Comparison of ENCODE assay signal across 15 cellular contexts in genomic region chr17:4248504-4249277, GRCh38. TPM values are rescaled to one million over a fixed set of nuclear protein-coding genes. Genes with fewer than 3 reads are reported as not detected.
DNase-seq lines count a peak whose midpoint lies in the region; ATAC-seq, FAIRE-seq and TF ChIP-seq lines count a peak whose summit lies in the region.
"Had no signal": no experiment of that assay in that cellular context is flagged by ENCODE, and none has a peak within 500 bp of the region (broad histone marks: within the 10 kb centered on the region; RNA-seq: fewer than 3 reads in every experiment).

No MANE protein-coding gene starts in this region.

- H3K27me3 Mint-ChIP-seq in activated naive CD4-positive, alpha-beta T cell treated with anti-CD3 and anti-CD28 coated beads, Interleukin-2, amount 10 ng/mL, durations not matched to agents 7 days and 5 days: no peaks in the 10 kb centered on the region
- H3K27me3 Mint-ChIP-seq: B cell had no signal

- H3K36me3 Mint-ChIP-seq in activated naive CD4-positive, alpha-beta T cell treated with anti-CD3 and anti-CD28 coated beads, Interleukin-2, amount 10 ng/mL, durations not matched to agents 7 days and 5 days: peaks cover 10% of the 10 kb centered on the region

- ATAC-seq in body of pancreas: no peak
- no peak for ATAC-seq in HG02852 (IDR thresholded peaks at IDR 0.05; ENCODE audit: unreplicated experiment)

- H3K4me3 Mint-ChIP-seq in activated naive CD4-positive, alpha-beta T cell treated with anti-CD3 and anti-CD28 coated beads, Interleukin-2, amount 10 ng/mL, durations not matched to agents 7 days and 5 days: no peak overlapping the region
- H3K4me3 Mint-ChIP-seq: activated T-cell treated with anti-CD3 and anti-CD28 coated beads, Interleukin-2, amount 50 U/mL, for 4 hours; B cell had no signal

- TF ChIP-seq CTCF in body of pancreas (IDR thresholded peaks at IDR 0.05) (no peak), kidney (IDR thresholded peaks at IDR 0.05; ENCODE audit: borderline replicate concordance, extremely low read depth, insufficient read depth) (no peak)

- no peaks in the 10 kb centered on the region for H3K27me3 ChIP-seq in HUES48 (ENCODE audit: control insufficient read depth, insufficient read depth, low read length)
- H3K27me3 ChIP-seq in body of pancreas: no peaks in the 10 kb centered on the region
- H3K27me3 ChIP-seq in skeletal muscle tissue (ENCODE audit: control insufficient read depth in 3 of 3, insufficient read depth in 3 of 3, low read length in 3 of 3): no peaks in the 10 kb centered on the region
- H3K27me3 ChIP-seq in effector memory CD4-positive, alpha-beta T cell (replicated peaks; ENCODE audit: control insufficient read depth, insufficient read depth, low read length, poor library complexity, severe bottlenecking): no peaks in the 10 kb centered on the region

- no peak for FAIRE-seq in kidney (lab: Jason Lieb, UNC)

- H3K9me3 Mint-ChIP-seq in activated naive CD4-positive, alpha-beta T cell treated with anti-CD3 and anti-CD28 coated beads, Interleukin-2, amount 10 ng/mL, durations not matched to agents 7 days and 5 days: no peaks in the 10 kb centered on the region
- H3K9me3 Mint-ChIP-seq: activated T-cell treated with anti-CD3 and anti-CD28 coated beads, Interleukin-2, amount 50 U/mL, for 4 hours had no signal

- H3K4me1 ChIP-seq in HUES48 (ENCODE audit: control insufficient read depth, insufficient read depth, low read length): peaks cover 17% of the 10 kb centered on the region
- H3K4me1 ChIP-seq in body of pancreas: peaks cover 34% of the 10 kb centered on the region
- H3K4me1 ChIP-seq in kidney (ENCODE audit: control insufficient read depth in 1 of 2, insufficient read depth in 1 of 2, low read depth in 1 of 2, low read length in 2 of 2): peaks cover 7 to 12% of the 10 kb centered on the region in 2 donors
- H3K4me1 ChIP-seq in skeletal muscle tissue (ENCODE audit: control insufficient read depth in 3 of 3, insufficient read depth in 3 of 3, low read length in 3 of 3): peaks cover 23 to 35% (median 31%) of the 10 kb centered on the region in 3 donors
- peaks cover 3% of the 10 kb centered on the region for H3K4me1 ChIP-seq in effector memory CD4-positive, alpha-beta T cell (ENCODE audit: control insufficient read depth, insufficient read depth, low read length, poor library complexity, severe bottlenecking)

- no peak for TF ChIP-seq POLR2A in body of pancreas (IDR thresholded peaks at IDR 0.05)

- H3K36me3 ChIP-seq in HUES48 (ENCODE audit: control insufficient read depth, insufficient read depth, low read length) (peaks cover 8% of the 10 kb centered on the region), body of pancreas (replicated peaks in 1 of 2; ENCODE audit: insufficient read depth in 1 of 2, low read depth in 2 of 2) (no peaks in the 10 kb centered on the region), kidney (ENCODE audit: control insufficient read depth in 1 of 2, insufficient read depth in 2 of 2, low read length in 2 of 2) (no peaks in the 10 kb centered on the region), skeletal muscle tissue (ENCODE audit: control insufficient read depth in 3 of 3, insufficient read depth in 3 of 3, low read length in 3 of 3) (peaks cover 0 to 5% (median 4%) of the 10 kb centered on the region in 3 donors)
- no peaks in the 10 kb centered on the region for H3K36me3 ChIP-seq in effector memory CD4-positive, alpha-beta T cell (ENCODE audit: control insufficient read depth, insufficient read depth, low read length)

- H3K9ac ChIP-seq in HUES48 (ENCODE audit: low read depth, low read length) (no peak overlapping the region), kidney (ENCODE audit: low read length in 2 of 2) (peak overlapping the region in 1 of 2 donors; percentile 65), skeletal muscle tissue (ENCODE audit: low read depth in 1 of 3, low read length in 3 of 3) (peak overlapping the region in 2 of 3 donors; percentile 7 to 16)
- H3K9ac ChIP-seq: KMS-11, parathyroid adenoma had no signal

- H3K27ac ChIP-seq in HUES48 (ENCODE audit: low read depth, low read length) (peak overlapping the region; percentile 46), body of pancreas (peak overlapping the region; percentile 60 to 72 (median 68)), kidney (ENCODE audit: low read depth in 2 of 2, low read length in 2 of 2) (peak overlapping the region; percentile 80 to 86), skeletal muscle tissue (ENCODE audit: low read depth, low read length) (no peak overlapping the region)
- no peak overlapping the region for H3K27ac ChIP-seq in effector memory CD4-positive, alpha-beta T cell (ENCODE audit: insufficient read depth, low read length, poor library complexity, severe bottlenecking)
- H3K27ac ChIP-seq: KMS-11, parathyroid adenoma, SK-N-MC had no signal

- intact Hi-C loops in body of pancreas (cut with DNase I): no loop called here
- intact Hi-C loops in kidney (cut with DNase I): no loop called here

- WGBS in body of pancreas, 2 donors: 90 to 92% methylated on average over 7 of the region's 7 CpGs

- peaks cover 25% of the 10 kb centered on the region for H3K4me1 Mint-ChIP-seq in activated naive CD4-positive, alpha-beta T cell treated with anti-CD3 and anti-CD28 coated beads, Interleukin-2, amount 10 ng/mL, durations not matched to agents 7 days and 5 days

- DNase-seq in body of pancreas: no peak
- no peak for DNase-seq in kidney
- no peak for DNase-seq in stimulated activated CD4-positive, alpha-beta T cell treated with anti-CD3 and anti-CD28 coated beads, Interleukin-4, amount 100 ng/mL, for 4 hours
- no peak for DNase-seq in activated naive CD4-positive, alpha-beta T cell treated with anti-CD3 and anti-CD28 coated beads, Interleukin-2, amount 10 ng/mL, durations not matched to agents 7 days and 5 days
- DNase-seq in effector memory CD4-positive, alpha-beta T cell: no peak
- DNase-seq: activated CD4-positive, alpha-beta T cell treated with anti-CD3 and anti-CD28 coated beads, Interleukin-2, amount 50 U/mL, for 4 hours; activated T-cell treated with anti-CD3 and anti-CD28 coated beads, Interleukin-2, amount 50 U/mL, for 4 hours; stimulated activated naive CD4-positive, alpha-beta T cell treated with Interleukin-2 at 50 U/mL for 16 hours had no signal

- H3K9me3 ChIP-seq in HUES48 (ENCODE audit: control insufficient read depth, insufficient read depth, low read length): no peaks in the 10 kb centered on the region
- H3K9me3 ChIP-seq in body of pancreas: no peaks in the 10 kb centered on the region
- no peaks in the 10 kb centered on the region for H3K9me3 ChIP-seq in kidney (ENCODE audit: control insufficient read depth in 1 of 2, low read length in 2 of 2)
- H3K9me3 ChIP-seq in skeletal muscle tissue (ENCODE audit: control insufficient read depth in 3 of 3, low read length in 3 of 3): no peaks in the 10 kb centered on the region
- H3K9me3 ChIP-seq in effector memory CD4-positive, alpha-beta T cell (ENCODE audit: control insufficient read depth, low read length): no peaks in the 10 kb centered on the region

- CTCF ChIA-PET in activated naive CD4-positive, alpha-beta T cell treated with anti-CD3 and anti-CD28 coated beads, Interleukin-2, amount 10 ng/mL, durations not matched to agents 7 days and 5 days (lab: Charles Lee): interaction anchor here (0.7 to 2.3 kb wide), 10 partner anchors 8 to 616 kb away, joined by 3 to 19 read pairs (median 4); no protein-coding TSS in a partner anchor

- H3K4me3 ChIP-seq in HUES48 (ENCODE audit: low read depth, low read length) (no peak overlapping the region), body of pancreas (no peak overlapping the region), kidney (ENCODE audit: low read length in 2 of 2) (peak overlapping the region in 1 of 2 donors; percentile 40), skeletal muscle tissue (ENCODE audit: low read length in 3 of 3) (no peak overlapping the region)
- no peak overlapping the region for H3K4me3 ChIP-seq in effector memory CD4-positive, alpha-beta T cell (ENCODE audit: insufficient read depth, low read depth, low read length, poor library complexity, severe bottlenecking)
- H3K4me3 ChIP-seq: SK-N-MC had no signal

- no peak overlapping the region for H3K27ac Mint-ChIP-seq in activated naive CD4-positive, alpha-beta T cell treated with anti-CD3 and anti-CD28 coated beads, Interleukin-2, amount 10 ng/mL, durations not matched to agents 7 days and 5 days
- H3K27ac Mint-ChIP-seq: B cell had no signal

RNA-seq across cellular contexts. Expression of gene ANKFY1, which starts 15.1 kb away (rescaled TPM):
- total RNA-seq in body of pancreas (10 to 100 TPM; 17.9 to 40.5 TPM), kidney (61.7 TPM), skeletal muscle tissue (26.6 TPM)
- 10.9 TPM for polyA plus RNA-seq in kidney (ENCODE audit: insufficient read depth, low read depth, low replicate concordance)

Comparison
In these comparisons a context has a peak if more than half of its experiments do, and no peak if none do; other contexts are left out.
1. H3K27ac ChIP-seq: peak in HUES48 (single experiment), body of pancreas (4 of 4) and kidney (2 of 2); none in skeletal muscle tissue (single experiment) and effector memory CD4-positive, alpha-beta T cell (single experiment).